In genomic region chr4:189128341-189128740, GRCh38 we compare ENCODE assay signal across 24 cellular contexts.
"Had no signal": no experiment of that assay in that cellular context is flagged by ENCODE, and none has a peak within 500 bp of the region (broad histone marks: within the 10 kb centered on the region; RNA-seq: fewer than 3 reads in every experiment).

No MANE protein-coding gene starts in this region.

- ATAC-seq: gastrocnemius medialis; left lobe of liver; naive thymus-derived CD4-positive, alpha-beta T cell; right cardiac atrium; stimulated activated naive B cell treated with anti-CD40 and anti-IgM and Interleukin-4, amounts not matched to agents 10 μg/mL and 1 μg/mL and 100 μg/mL, for 72 hours; upper lobe of right lung had no signal

- H3K27me3 Mint-ChIP-seq: dendritic cell treated with granulocyte-macrophage colony-stimulating factor and Interleukin-4, amounts not matched to agents 40 ng/mL and 50 ng/mL, for 4 days; naive thymus-derived CD4-positive, alpha-beta T cell; stimulated activated naive B cell treated with anti-CD40 and anti-IgM and Interleukin-4, amounts not matched to agents 10 μg/mL and 1 μg/mL and 100 μg/mL, for 72 hours; stimulated activated naive CD8-positive, alpha-beta T cell treated with anti-CD3 and anti-CD28 coated beads, Interleukin-15, Interleukin-2, amounts not matched to agents 100 ng/mL and 50 ng/mL, for 24 hours had no signal

- DNase-seq: colonic mucosa; effector CD8-positive, alpha-beta T cell; endodermal cell; erythroblast; gastrocnemius medialis; head of caudate nucleus; kidney; mesendoderm; midbrain; naive thymus-derived CD4-positive, alpha-beta T cell; nephron progenitor cell; nucleus accumbens; right cardiac atrium; sigmoid colon; stimulated activated naive B cell treated with anti-CD40 and anti-IgM and Interleukin-4, amounts not matched to agents 10 μg/mL and 1 μg/mL and 100 μg/mL, for 72 hours; upper lobe of right lung; uterus had no signal

- H3K9me3 Mint-ChIP-seq: dendritic cell treated with granulocyte-macrophage colony-stimulating factor and Interleukin-4, amounts not matched to agents 40 ng/mL and 50 ng/mL, for 4 days; nephron progenitor cell had no signal

- H3K4me1 Mint-ChIP-seq: endodermal cell; naive thymus-derived CD4-positive, alpha-beta T cell; nephron progenitor cell; stimulated activated naive B cell treated with anti-CD40 and anti-IgM and Interleukin-4, amounts not matched to agents 10 μg/mL and 1 μg/mL and 100 μg/mL, for 72 hours had no signal

- H3K27ac ChIP-seq: colonic mucosa, gastrocnemius medialis, hepatocyte, prostate gland, sigmoid colon, thoracic aorta, tibial nerve, upper lobe of right lung, uterus had no signal

- H3K27ac Mint-ChIP-seq: dendritic cell treated with granulocyte-macrophage colony-stimulating factor and Interleukin-4, amounts not matched to agents 40 ng/mL and 50 ng/mL, for 4 days; endodermal cell; naive thymus-derived CD4-positive, alpha-beta T cell; nephron progenitor cell; stimulated activated naive B cell treated with anti-CD40 and anti-IgM and Interleukin-4, amounts not matched to agents 10 μg/mL and 1 μg/mL and 100 μg/mL, for 72 hours; stimulated activated naive CD8-positive, alpha-beta T cell treated with anti-CD3 and anti-CD28 coated beads, Interleukin-15, Interleukin-2, amounts not matched to agents 100 ng/mL and 50 ng/mL, for 24 hours had no signal

- H3K4me3 Mint-ChIP-seq: dendritic cell treated with granulocyte-macrophage colony-stimulating factor and Interleukin-4, amounts not matched to agents 40 ng/mL and 50 ng/mL, for 4 days; endodermal cell; naive thymus-derived CD4-positive, alpha-beta T cell; nephron progenitor cell; stimulated activated naive B cell treated with anti-CD40 and anti-IgM and Interleukin-4, amounts not matched to agents 10 μg/mL and 1 μg/mL and 100 μg/mL, for 72 hours; stimulated activated naive CD8-positive, alpha-beta T cell treated with anti-CD3 and anti-CD28 coated beads, Interleukin-15, Interleukin-2, amounts not matched to agents 100 ng/mL and 50 ng/mL, for 24 hours had no signal

- H3K36me3 Mint-ChIP-seq: naive thymus-derived CD4-positive, alpha-beta T cell; stimulated activated naive B cell treated with anti-CD40 and anti-IgM and Interleukin-4, amounts not matched to agents 10 μg/mL and 1 μg/mL and 100 μg/mL, for 72 hours had no signal
